9 cellular contexts compared by ENCODE assay signal in the genomic region with DNA sequence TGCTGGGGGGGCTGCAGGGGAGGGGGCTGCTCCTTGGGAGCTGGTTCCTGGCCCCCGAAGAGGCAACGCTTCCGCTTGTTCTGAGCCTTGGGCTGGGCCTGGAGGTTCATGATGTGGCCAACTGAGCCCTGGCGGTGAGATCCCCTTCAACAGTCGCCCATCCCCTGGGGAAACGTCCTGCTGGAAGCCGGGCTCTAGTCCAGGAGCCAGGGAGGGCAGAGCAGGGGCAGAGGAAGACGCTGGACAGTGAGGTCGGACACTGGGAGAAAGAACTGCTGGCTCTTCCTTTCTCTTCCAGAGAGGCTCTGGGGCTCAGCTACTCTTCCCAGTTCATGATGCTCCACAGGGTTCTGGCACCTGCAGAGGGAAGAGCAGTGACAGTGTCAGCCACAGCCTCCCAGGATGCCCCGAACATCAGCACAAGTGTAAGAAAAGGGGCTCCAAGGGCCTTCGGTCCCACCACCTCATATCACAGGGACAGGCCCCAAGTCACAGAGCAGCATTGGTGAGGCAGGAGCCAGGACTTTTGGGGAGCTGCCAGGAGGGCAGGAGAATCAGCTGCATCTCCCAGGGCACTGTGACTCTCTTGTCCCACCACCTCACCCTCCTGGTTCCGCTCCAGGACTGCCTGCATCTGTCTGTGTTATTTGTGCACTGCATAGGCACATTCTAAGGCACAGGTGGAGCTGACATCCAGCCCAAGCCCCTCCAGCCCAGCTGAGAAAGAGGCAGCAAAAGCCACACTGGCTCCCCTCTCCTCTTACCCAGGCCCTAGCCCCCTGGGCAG. TPM values are rescaled to one million over a fixed set of nuclear protein-coding genes. Genes with fewer than 3 reads are reported as not detected.
DNase-seq lines count a peak whose midpoint lies in the region; ATAC-seq, FAIRE-seq and TF ChIP-seq lines count a peak whose summit lies in the region.
"Had no signal": no experiment of that assay in that cellular context is flagged by ENCODE, and none has a peak within 500 bp of the region (broad histone marks: within the 10 kb centered on the region; RNA-seq: fewer than 3 reads in every experiment).

No MANE protein-coding gene starts in this region.

- TF ChIP-seq EP300 in A549 (IDR thresholded peaks at IDR 0.05) = no peak

- H4K20me1 ChIP-seq in PC-9 (ENCODE audit: insufficient read depth) (peaks cover 12% of the 10 kb centered on the region; the same call in 1 of the 2 replicates), endothelial cell of umbilical vein (replicated peaks; ENCODE audit: control insufficient read depth, extremely low read depth, insufficient read depth, low read length) (no peaks in the 10 kb centered on the region)

- 0 out of 6 replicates have a peak, but pooled peaks of 1 of the 2 experiments have one; percentile 0 for ATAC-seq in A549

- no TSS peak for BruUV-seq in PC-9 (replicated peaks; lab: Mats Ljungman, UMichigan)
- no TSS peak for BruUV-seq in endothelial cell of umbilical vein (replicated peaks; lab: Mats Ljungman, UMichigan)

- no peaks in the 10 kb centered on the region for H3K9me1 ChIP-seq in endothelial cell of umbilical vein (replicated peaks; ENCODE audit: control insufficient read depth, extremely low read depth, insufficient read depth, low read length)

- POLR2A ChIA-PET in A549 (lab: Yijun Ruan, JAX) = no interaction called here
- POLR2A ChIA-PET in PC-9 (lab: Charles Lee; ENCODE audit: unreplicated experiment) = interaction anchor here (0.9 to 1.6 kb wide), 2 partner anchors 14 to 171 kb away, joined by 6 to 15 read pairs; partner anchors contain the start of gene ACOT2
- POLR2A ChIA-PET in endothelial cell of umbilical vein (lab: Charles Lee) = interaction anchor here (3.0 kb wide), 1 partner anchor 13 kb away, joined by 31 read pairs; no protein-coding TSS in a partner anchor

- TF ChIP-seq CTCF in A549 (IDR thresholded peaks at IDR 0.05) (no peak), PC-9 (conservative IDR thresholded peaks at IDR 0.05) (no peak), endothelial cell of umbilical vein (IDR thresholded peaks at IDR 0.05; ENCODE audit: extremely low read depth in 1 of 2, insufficient read depth in 1 of 2, low read depth in 1 of 2, low read length in 2 of 2) (no peak), neutrophil (IDR thresholded peaks at IDR 0.05) (no peak)

- intact Hi-C loops in PC-9 (cut with micrococcal nuclease; ENCODE audit: unreplicated experiment) (loop anchor here (5.0 kb wide), 3 partner anchors 47 to 147 kb away; partner anchors contain the start of gene ZNF410), endothelial cell of umbilical vein (cut with micrococcal nuclease) (loop anchor here (2.0 to 5.0 kb wide), 2 partner anchors 25 to 112 kb away; partner anchors contain the start of genes PNMA1 and PTGR2)

- H3K9me2 ChIP-seq in PC-9 (ENCODE audit: insufficient read depth) = no peaks in the 10 kb centered on the region

- CTCF ChIA-PET in A549 (lab: Yijun Ruan, JAX) (interaction anchor here (10.1 to 10.6 kb wide), 2 partner anchors 12 to 16 kb away, joined by 117 to 138 read pairs; a partner anchor contains a TSS), PC-9 (lab: Charles Lee) (interaction anchor here (0.6 to 1.3 kb wide), 3 partner anchors 16 to 63 kb away, joined by 3 to 5 read pairs (median 4); no protein-coding TSS in a partner anchor), endothelial cell of umbilical vein (lab: Charles Lee) (interaction anchor here (1.1 to 8.9 kb wide), 7 partner anchors 10 to 87 kb away, joined by 3 to 91 read pairs (median 12); a partner anchor contains a TSS)

- 96% methylated on average over 11 of the region's 12 CpGs for whole genome bisulfite sequencing in A549 (ENCODE audit: missing lambda C conversion rate)

- H3F3A ChIP-seq in PC-9 (ENCODE audit: insufficient read depth, low read depth) = peaks cover 44% of the 10 kb centered on the region

- dilution Hi-C loops in endothelial cell of umbilical vein (cut with MboI; ENCODE audit: extremely low pct_ligation_motif_present, low sequenced_read_pairs) = no loop called here

- no peak for DNase-seq in A549 (ENCODE audit: low read depth in 1 of 2, low spot score in 1 of 2)
- DNase-seq in PC-9 = peak in 1 of 2 experiments; percentile 27
- no peak for DNase-seq in endothelial cell of umbilical vein (ENCODE audit: low read depth, low spot score)
- DNase-seq in iPS-NIHi7 (ENCODE audit: extremely low spot score) = no peak
- no peak for DNase-seq in SKM-1 treated with dmso at 0.1 percent for 144 hours (lab: John Stamatoyannopoulos, UW; ENCODE audit: unreplicated experiment)
- no peak for DNase-seq in NCI-H146 treated with DMSO at 0.1 percent for 48 hours (lab: John Stamatoyannopoulos, UW; ENCODE audit: unreplicated experiment)
- DNase-seq in NCI-H2081 (lab: John Stamatoyannopoulos, UW) = no peak
- DNase-seq: stimulated activated naive CD4-positive, alpha-beta T cell treated with Interleukin-2 at 50 U/mL for 16 hours had no signal

- H3K79me2 ChIP-seq in PC-9 (ENCODE audit: low read depth) = peaks cover 80% of the 10 kb centered on the region
- H3K79me2 ChIP-seq in endothelial cell of umbilical vein (ENCODE audit: control insufficient read depth, insufficient read depth, low read length) = peaks cover 81% of the 10 kb centered on the region

- no peak for TF ChIP-seq RAD21 in A549 (conservative IDR thresholded peaks at IDR 0.05 in 1 of 2, IDR thresholded peaks at IDR 0.05 in 1 of 2)

- FAIRE-seq in A549 (lab: Jason Lieb, UNC) (no peak), endothelial cell of umbilical vein (lab: Jason Lieb, UNC) (peak; percentile 18)

- H3K9me3 ChIP-seq in A549 (no peaks in the 10 kb centered on the region), PC-9 (ENCODE audit: insufficient read depth, low read depth) (no peaks in the 10 kb centered on the region), endothelial cell of umbilical vein (replicated peaks; ENCODE audit: control insufficient read depth, insufficient read depth, low read length) (no peaks in the 10 kb centered on the region), neutrophil (no peaks in the 10 kb centered on the region)

- no peaks in the 10 kb centered on the region for H3K27me3 ChIP-seq in PC-9 (ENCODE audit: insufficient read depth, low read depth)
- no peaks in the 10 kb centered on the region for H3K27me3 ChIP-seq in endothelial cell of umbilical vein (ENCODE audit: control insufficient read depth in 2 of 2, insufficient read depth in 2 of 2, low read length in 2 of 2)
- no peaks in the 10 kb centered on the region for H3K27me3 ChIP-seq in neutrophil

- H3K4me1 ChIP-seq in A549 (peaks cover 56% of the 10 kb centered on the region), PC-9 (replicated peaks; ENCODE audit: insufficient read depth) (peaks cover 58% of the 10 kb centered on the region), endothelial cell of umbilical vein (ENCODE audit: control insufficient read depth, extremely low read depth, insufficient read depth, low read length) (peaks cover 53% of the 10 kb centered on the region), neutrophil (ENCODE audit: control insufficient read depth in 1 of 2, insufficient read depth in 1 of 2, low read depth in 1 of 2, low read length in 1 of 2) (peaks cover 51 to 53% of the 10 kb centered on the region in 2 experiments)

- no peak overlapping the region for H3K4me3 ChIP-seq in A549
- peak overlapping the region; percentile 46; the same call in 1 of the 2 replicates for H3K4me3 ChIP-seq in PC-9
- H3K4me3 ChIP-seq in endothelial cell of umbilical vein (replicated peaks in 1 of 3; ENCODE audit: insufficient read depth in 1 of 3, low read depth in 1 of 3, low read length in 3 of 3) = no peak overlapping the region
- no peak overlapping the region for H3K4me3 ChIP-seq in neutrophil (ENCODE audit: low read depth in 1 of 2, low read length in 1 of 2)

- TF ChIP-seq POLR2A in A549 (IDR thresholded peaks at IDR 0.05; ENCODE audit: low read length) (no peak), endothelial cell of umbilical vein (IDR thresholded peaks at IDR 0.05; ENCODE audit: low read depth, low read length) (no peak)

- H3K27ac ChIP-seq in A549 = peak overlapping the region; percentile 81 to 86
- peak overlapping the region; percentile 90; the same call in 1 of the 2 replicates for H3K27ac ChIP-seq in PC-9
- H3K27ac ChIP-seq in endothelial cell of umbilical vein (ENCODE audit: insufficient read depth, low read depth, low read length) = peak overlapping the region; percentile 96
- peak overlapping the region; percentile 87 for H3K27ac ChIP-seq in neutrophil

- peak overlapping the region; percentile 94 for H3K4me2 ChIP-seq in A549
- H3K4me2 ChIP-seq in PC-9 = peak overlapping the region; percentile 88
- no peak overlapping the region for H3K4me2 ChIP-seq in endothelial cell of umbilical vein (ENCODE audit: insufficient read depth, low read length)

- H3K9ac ChIP-seq in endothelial cell of umbilical vein (replicated peaks; ENCODE audit: extremely low read depth, insufficient read depth, low read length) = peak overlapping the region; percentile 80

- H2AFZ ChIP-seq in PC-9 (no peak overlapping the region), endothelial cell of umbilical vein (ENCODE audit: low read depth, low read length) (no peak overlapping the region)

- H3K36me3 ChIP-seq in PC-9 (ENCODE audit: low read depth) = no peaks in the 10 kb centered on the region
- peaks cover 9 to 26% of the 10 kb centered on the region in 2 experiments for H3K36me3 ChIP-seq in endothelial cell of umbilical vein (ENCODE audit: control insufficient read depth in 2 of 2, extremely low read depth in 1 of 2, insufficient read depth in 2 of 2, low read length in 2 of 2)
- H3K36me3 ChIP-seq in neutrophil = peaks cover 48% of the 10 kb centered on the region

TF ChIP-seq in A549, 52 proteins besides CTCF, POLR2A, EP300 and RAD21 (continues in another document):
- TF ChIP-seq FOSL2 (IDR thresholded peaks at IDR 0.05) (no peak), FOSL2 (CRISPR knock-in tag; IDR thresholded peaks at IDR 0.05) (no peak)

TF ChIP-seq in endothelial cell of umbilical vein, 7 proteins besides CTCF, POLR2A, EP300 and RAD21 (continues in another document):
- no peak for TF ChIP-seq GATA2 (IDR thresholded peaks at IDR 0.05; ENCODE audit: insufficient read depth, insufficient read length, low read depth, low read length)

RNA-seq across cellular contexts. Expression of gene PNMA1, which starts 25.9 kb away (rescaled TPM):
- polyA plus RNA-seq in A549 (2011; rRNA removed) (20.8 and 21.2 TPM in 2 replicates), A549 (2017; fragmentation: RNase III; extraction: RNeasy Plus Mini Kit Qiagen cat#74134 plus additional on column Dnase treatment) (43.4 to 49.8 TPM (median 47.3 TPM) in 3 replicates), endothelial cell of umbilical vein (25.8 and 29.8 TPM in 2 replicates)
- polyA plus RNA-seq in A549 (2012; cell fraction: cytosol; rRNA removed) = 25.0 and 27.8 TPM in 2 replicates
- 28.3 and 29.6 TPM in 2 replicates for polyA plus RNA-seq in A549 (2012; cell fraction: nucleus; rRNA removed)
- 6.2 and 10.5 TPM in 2 replicates for polyA minus RNA-seq in A549 (2011; rRNA and poly(A)+ RNA removed)
- total RNA-seq in PC-9 (2021) (13.6 and 16.8 TPM in 2 replicates), endothelial cell of umbilical vein (82.4 and 82.6 TPM in 2 replicates)
- 33.5 and 34.9 TPM in 2 replicates for polyA plus RNA-seq in endothelial cell of umbilical vein (2011; cell fraction: cytosol; rRNA removed)
- polyA plus RNA-seq in endothelial cell of umbilical vein (2011; cell fraction: nucleus; rRNA removed) = 21.7 and 25.2 TPM in 2 replicates
- polyA plus RNA-seq in endothelial cell of umbilical vein (2012) = 48.9 and 63.0 TPM in 2 replicates
- 27.9 and 28.4 TPM in 2 replicates for polyA minus RNA-seq in endothelial cell of umbilical vein
- 12.2 TPM for polyA minus RNA-seq in endothelial cell of umbilical vein (2011; cell fraction: cytosol; rRNA and poly(A)+ RNA removed)
- 9.1 and 12.8 TPM in 2 replicates for polyA minus RNA-seq in endothelial cell of umbilical vein (2011; cell fraction: nucleus; rRNA and poly(A)+ RNA removed)
